ENCODE assay signal across 16 cellular contexts in genomic region chr5:102666164-102666951, GRCh38.
DNase-seq lines count a peak whose midpoint lies in the region; ATAC-seq and TF ChIP-seq lines count a peak whose summit lies in the region.
"Had no signal": no experiment of that assay in that cellular context is flagged by ENCODE, and none has a peak within 500 bp of the region (broad histone marks: within the 10 kb centered on the region; RNA-seq: fewer than 3 reads in every experiment).

No MANE protein-coding gene starts in this region.

- no peak for TF ChIP-seq RAD21 in IMR-90 (IDR thresholded peaks at IDR 0.05; ENCODE audit: low read length)

- H4K91ac ChIP-seq in IMR-90 (ENCODE audit: insufficient read depth, low read depth, low read length), result no peak overlapping the region

- BruUV-seq in IMR-90 (replicated peaks; lab: Mats Ljungman, UMichigan), result no TSS peak

- TF ChIP-seq POLR2A in IMR-90 (IDR thresholded peaks at IDR 0.05; ENCODE audit: low read depth, low read length), result no peak

- no peak overlapping the region for H3K9ac ChIP-seq in IMR-90 (ENCODE audit: low read depth, low read length)

- intact Hi-C loops in IMR-90 (cut with micrococcal nuclease), result no loop called here

- H2BK120ac ChIP-seq in IMR-90 (ENCODE audit: low read depth, low read length), result no peak overlapping the region

- no peaks in the 10 kb centered on the region for H3K9me1 ChIP-seq in IMR-90 (ENCODE audit: insufficient read depth, low read length)

- no peak for ATAC-seq in IMR-90 (ENCODE audit: low read depth)
- ATAC-seq in HG03354 (IDR thresholded peaks at IDR 0.05; ENCODE audit: poor library complexity, severe bottlenecking, unreplicated experiment), result no peak
- no peak for ATAC-seq in HG03565 (IDR thresholded peaks at IDR 0.05; ENCODE audit: unreplicated experiment)
- ATAC-seq: Panc1; stimulated activated naive CD8-positive, alpha-beta T cell treated with anti-CD3 and anti-CD28 coated beads, Interleukin-15, Interleukin-2, amounts not matched to agents 100 U/mL and 50 U/mL, for 24 hours had no signal

- peak overlapping the region; percentile 34 for H2AK9ac ChIP-seq in IMR-90 (replicated peaks; ENCODE audit: low read depth, low read length, poor library complexity)

- no peak overlapping the region for H4K8ac ChIP-seq in IMR-90 (ENCODE audit: low read depth in 2 of 2, low read length in 2 of 2)

- H3K27me3 ChIP-seq in IMR-90 (ENCODE audit: control insufficient read depth, insufficient read depth, low read length), result peaks cover 7% of the 10 kb centered on the region; the same call in 1 of the 2 replicates
- H3K27me3 ChIP-seq: ovary had no signal

- H3K27me3 Mint-ChIP-seq in T-helper 2 cell treated with Interferon-gamma antibody and Interleukin-4, amounts not matched to agents 5 μg/mL and 100 μg/mL, for 36 hours (ENCODE audit: low read depth), result no peaks in the 10 kb centered on the region
- H3K27me3 Mint-ChIP-seq: B cell, brain had no signal

- no peak overlapping the region for H3K4me3 Mint-ChIP-seq in T-helper 2 cell treated with Interferon-gamma antibody and Interleukin-4, amounts not matched to agents 5 μg/mL and 100 μg/mL, for 36 hours
- H3K4me3 Mint-ChIP-seq: B cell, brain had no signal

- no peaks in the 10 kb centered on the region for H3K9me3 Mint-ChIP-seq in T-helper 2 cell treated with Interferon-gamma antibody and Interleukin-4, amounts not matched to agents 5 μg/mL and 100 μg/mL, for 36 hours
- H3K9me3 Mint-ChIP-seq: brain had no signal

- dilution Hi-C loops in IMR-90 (cut with HindIII; ENCODE audit: low sequenced_read_pairs, unreplicated experiment), result no loop called here

- DNase-seq in AG09309 (ENCODE audit: low read depth), result peak; percentile 23
- DNase-seq in IMR-90, result no peak
- peak; percentile 91 for DNase-seq in NCI-H748 (lab: John Stamatoyannopoulos, UW; ENCODE audit: unreplicated experiment)
- DNase-seq in fibroblast of mammary gland (ENCODE audit: low read depth), result peak; percentile 42
- no peak for DNase-seq in cortex of kidney (lab: John Stamatoyannopoulos, UW)
- DNase-seq in T-helper 2 cell treated with Interferon-gamma antibody and Interleukin-4, amounts not matched to agents 5 μg/mL and 100 μg/mL, for 36 hours (ENCODE audit: low spot score), result no peak
- DNase-seq: HCEC 1CT; Kasumi-1; stimulated activated CD4-positive, alpha-beta T cell treated with anti-CD3 and anti-CD28 coated beads, Interleukin-2, amount 100 ng/mL, for 48 hours; stimulated activated naive CD8-positive, alpha-beta T cell treated with anti-CD3 and anti-CD28 coated beads, Interleukin-15, Interleukin-2, amounts not matched to agents 100 U/mL and 50 U/mL, for 24 hours had no signal

- no peak for TF ChIP-seq CTCF in AG09309 (IDR thresholded peaks at IDR 0.05; ENCODE audit: control insufficient read depth, insufficient read depth, low read depth, low read length, missing control alignments)
- TF ChIP-seq CTCF in IMR-90 (conservative IDR thresholded peaks at IDR 0.05; ENCODE audit: low read depth, low read length), result no peak
- TF ChIP-seq CTCF in fibroblast of mammary gland (conservative IDR thresholded peaks at IDR 0.05; ENCODE audit: control insufficient read depth, insufficient read depth, low read depth, low read length), result no peak

- POLR2A ChIA-PET in IMR-90 (lab: Charles Lee; ENCODE audit: unreplicated experiment), result no interaction called here

- no peaks in the 10 kb centered on the region for H3K36me3 ChIP-seq in IMR-90 (ENCODE audit: control insufficient read depth, insufficient read depth, low read length)
- H3K36me3 ChIP-seq: ovary had no signal

- H2BK15ac ChIP-seq in IMR-90 (ENCODE audit: low read depth, low read length), result no peak overlapping the region

- no peak overlapping the region for H2BK5ac ChIP-seq in IMR-90 (ENCODE audit: low read depth, low read length, poor library complexity, severe bottlenecking)

- no peak overlapping the region for H4K5ac ChIP-seq in IMR-90 (ENCODE audit: low read depth, low read length)

- H3K27ac Mint-ChIP-seq in T-helper 2 cell treated with Interferon-gamma antibody and Interleukin-4, amounts not matched to agents 5 μg/mL and 100 μg/mL, for 36 hours, result no peak overlapping the region
- H3K27ac Mint-ChIP-seq: B cell, brain had no signal

- H3K18ac ChIP-seq in IMR-90 (ENCODE audit: low read depth, low read length), result no peak overlapping the region

- H2AK5ac ChIP-seq in IMR-90 (ENCODE audit: low read depth, low read length), result no peak overlapping the region

- H3K23ac ChIP-seq in IMR-90 (ENCODE audit: low read depth, low read length), result no peak overlapping the region

- H3K56ac ChIP-seq in IMR-90 (ENCODE audit: extremely low read depth, insufficient read depth, low read length), result no peak overlapping the region

- no peaks in the 10 kb centered on the region for H3K36me3 Mint-ChIP-seq in T-helper 2 cell treated with Interferon-gamma antibody and Interleukin-4, amounts not matched to agents 5 μg/mL and 100 μg/mL, for 36 hours (ENCODE audit: low read depth)
- H3K36me3 Mint-ChIP-seq: brain had no signal

- no peak overlapping the region for H3K4me2 ChIP-seq in IMR-90 (ENCODE audit: low read depth, low read length)

- in situ Hi-C loops in IMR-90 (cut with MboI; ENCODE audit: low sequenced_read_pairs), result no loop called here

- H3K4ac ChIP-seq in IMR-90 (ENCODE audit: low read depth, low read length), result no peak overlapping the region

- no peaks in the 10 kb centered on the region for H4K20me1 ChIP-seq in IMR-90 (ENCODE audit: insufficient read depth, low read length)

- 0 out of 2 replicates have a peak, but pooled peaks cover 2% of the 10 kb centered on the region for H3K4me1 ChIP-seq in IMR-90 (ENCODE audit: control insufficient read depth, insufficient read depth, low read length)

- no peak overlapping the region for H2BK20ac ChIP-seq in IMR-90 (ENCODE audit: low read depth, low read length)

- no peaks in the 10 kb centered on the region for H3K9me3 ChIP-seq in IMR-90 (ENCODE audit: control insufficient read depth, insufficient read depth, low read length)
- H3K9me3 ChIP-seq: ovary had no signal

- H3K27ac ChIP-seq in IMR-90 (ENCODE audit: insufficient read depth, low read length), result no peak overlapping the region
- H3K27ac ChIP-seq: ovary had no signal

- WGBS in IMR-90 (ENCODE audit: extremely low coverage in 2 of 2, insufficient read length in 1 of 2), 2 experiments, result no CpG with 5 or more reads among the region's 4 CpGs

- H3K4me3 ChIP-seq in AG09309 (ENCODE audit: control insufficient read depth, low read depth, low read length) (no peak overlapping the region), IMR-90 (ENCODE audit: insufficient read depth, low read depth, low read length) (no peak overlapping the region), fibroblast of mammary gland (ENCODE audit: control insufficient read depth, low read depth, low read length) (no peak overlapping the region)
- H3K4me3 ChIP-seq: ovary had no signal

- CTCF ChIA-PET in IMR-90 (lab: Yijun Ruan, JAX), result interaction anchor here (0.7 kb wide), 1 partner anchor 15 kb away, joined by 3 read pairs; no protein-coding TSS in a partner anchor

- H3K79me1 ChIP-seq in IMR-90 (ENCODE audit: low read depth in 1 of 2, low read length in 2 of 2), result no peaks in the 10 kb centered on the region

- H2AFZ ChIP-seq in IMR-90 (replicated peaks; ENCODE audit: low read length, poor library complexity), result no peak overlapping the region

- H3K14ac ChIP-seq in IMR-90 (replicated peaks; ENCODE audit: low read depth, low read length), result no peak overlapping the region

- H3K4me1 Mint-ChIP-seq in T-helper 2 cell treated with Interferon-gamma antibody and Interleukin-4, amounts not matched to agents 5 μg/mL and 100 μg/mL, for 36 hours (ENCODE audit: low read depth), result no peaks in the 10 kb centered on the region
- H3K4me1 Mint-ChIP-seq: B cell had no signal

TF ChIP-seq in IMR-90, 13 proteins besides CTCF, POLR2A, EP300 and RAD21:
- no peak for TF ChIP-seq MAZ (IDR thresholded peaks at IDR 0.05; ENCODE audit: borderline replicate concordance, low read depth, low read length)

Comparison
In these comparisons a context has a peak if more than half of its experiments do, and no peak if none do; other contexts are left out.
1. DNase-seq: peak in AG09309 (single experiment), NCI-H748 (single experiment) and fibroblast of mammary gland (single experiment); none in IMR-90 (single experiment), cortex of kidney (single experiment) and T-helper 2 cell treated with Interferon-gamma antibody and Interleukin-4, amounts not matched to agents 5 μg/mL and 100 μg/mL, for 36 hours (single experiment).